8 cellular contexts compared by ENCODE assay signal in genomic region chr17:36849871-36850348, GRCh38.
DNase-seq lines count a peak whose midpoint lies in the region; ATAC-seq and TF ChIP-seq lines count a peak whose summit lies in the region.

No MANE protein-coding gene starts in this region.

- no peaks in the 10 kb centered on the region for H3K9me3 Mint-ChIP-seq in activated CD8-positive, alpha-beta T cell treated with anti-CD3 and anti-CD28 coated beads, Interleukin-2, amount 10 ng/mL, durations not matched to agents 7 days and 5 days (ENCODE audit: insufficient read depth)

- no peaks in the 10 kb centered on the region for H3K9me3 ChIP-seq in HEK293 (ENCODE audit: control insufficient read depth, insufficient read depth, low read depth, low read length)

- no peak overlapping the region for H3K27ac ChIP-seq in HEK293 (ENCODE audit: extremely low read depth, low read depth, low read length)
- no peak overlapping the region for H3K27ac ChIP-seq in dorsolateral prefrontal cortex

- H3K4me1 Mint-ChIP-seq in activated CD8-positive, alpha-beta T cell treated with anti-CD3 and anti-CD28 coated beads, Interleukin-2, amount 10 ng/mL, durations not matched to agents 7 days and 5 days (ENCODE audit: low read depth) = peaks cover 10% of the 10 kb centered on the region

- H3K4me3 ChIP-seq in HEK293 (ENCODE audit: low read depth, low read length) (no peak overlapping the region), kidney epithelial cell (ENCODE audit: low read depth, low read length) (no peak overlapping the region), dorsolateral prefrontal cortex (no peak overlapping the region)

- no peaks in the 10 kb centered on the region for H3K36me3 Mint-ChIP-seq in activated CD8-positive, alpha-beta T cell treated with anti-CD3 and anti-CD28 coated beads, Interleukin-2, amount 10 ng/mL, durations not matched to agents 7 days and 5 days (ENCODE audit: low read depth)

- no peaks in the 10 kb centered on the region for H3K36me3 ChIP-seq in HEK293 (ENCODE audit: control insufficient read depth in 2 of 2, insufficient read depth in 1 of 2, low read length in 2 of 2)
- H3K36me3 ChIP-seq in kidney epithelial cell (ENCODE audit: control insufficient read depth, insufficient read depth, low read length) = no peaks in the 10 kb centered on the region

- peaks cover 20% of the 10 kb centered on the region for H3K27me3 Mint-ChIP-seq in activated CD8-positive, alpha-beta T cell treated with anti-CD3 and anti-CD28 coated beads, Interleukin-2, amount 10 ng/mL, durations not matched to agents 7 days and 5 days (ENCODE audit: low read depth)

- no peak overlapping the region for H3K4me3 Mint-ChIP-seq in activated CD8-positive, alpha-beta T cell treated with anti-CD3 and anti-CD28 coated beads, Interleukin-2, amount 10 ng/mL, durations not matched to agents 7 days and 5 days

- CTCF ChIA-PET in HEK293 (lab: Yijun Ruan, JAX) = interaction anchor here (0.6 to 1.4 kb wide), 8 partner anchors 9 to 846 kb away, joined by 3 to 6 read pairs (median 3); no protein-coding TSS in a partner anchor
- CTCF ChIA-PET in activated CD8-positive, alpha-beta T cell treated with anti-CD3 and anti-CD28 coated beads, Interleukin-2, amount 10 ng/mL, durations not matched to agents 7 days and 5 days (lab: Charles Lee) = no interaction called here

- POLR2A ChIA-PET in HEK293 (lab: Yijun Ruan, JAX) = interaction anchor here (0.6 to 2.6 kb wide), 3 partner anchors 52 to 87 kb away, joined by 3 to 12 read pairs (median 5); partner anchors contain the start of gene LHX1
- POLR2A ChIA-PET in activated CD8-positive, alpha-beta T cell treated with anti-CD3 and anti-CD28 coated beads, Interleukin-2, amount 10 ng/mL, durations not matched to agents 7 days and 5 days (lab: Charles Lee) = no interaction called here

- H3K4me1 ChIP-seq in HEK293 (ENCODE audit: control insufficient read depth, insufficient read depth, low read length) = peaks cover 5% of the 10 kb centered on the region; the same call in 1 of the 2 replicates

- ATAC-seq in activated CD8-positive, alpha-beta T cell treated with anti-CD3 and anti-CD28 coated beads, Interleukin-2, amount 10 ng/mL, durations not matched to agents 7 days and 5 days = no peak
- ATAC-seq in left ventricle myocardium superior = no peak

- H3K27me3 ChIP-seq in kidney epithelial cell (ENCODE audit: control insufficient read depth, insufficient read depth, low read length) (no peaks in the 10 kb centered on the region), dorsolateral prefrontal cortex (peaks cover 0 to 7% (median 0%) of the 10 kb centered on the region in 45 donors)

- peak; percentile 53 for DNase-seq in AG08395 (ENCODE audit: low spot score)
- DNase-seq in activated CD8-positive, alpha-beta T cell treated with anti-CD3 and anti-CD28 coated beads, Interleukin-2, amount 10 ng/mL, durations not matched to agents 7 days and 5 days = peak; percentile 21
- peak; percentile 67 for DNase-seq in kidney epithelial cell (ENCODE audit: low read depth)
- DNase-seq in dorsolateral prefrontal cortex = no peak
- DNase-seq in HuH-7.5 (ENCODE audit: low spot score) = no peak
- no peak for DNase-seq in left ventricle myocardium superior
- DNase-seq in NCI-H510A (lab: John Stamatoyannopoulos, UW) = no peak

- no peak for TF ChIP-seq CTCF in HEK293 (tag by site-specific recombination; IDR thresholded peaks at IDR 0.05)
- peak; percentile 46 for TF ChIP-seq CTCF in kidney epithelial cell (IDR thresholded peaks at IDR 0.05; ENCODE audit: insufficient read depth, low read length, poor library complexity, severe bottlenecking)
- TF ChIP-seq CTCF in dorsolateral prefrontal cortex (IDR thresholded peaks at IDR 0.05 in 54 of 56, conservative IDR thresholded peaks at IDR 0.05 in 2 of 56; ENCODE audit: low read depth in 1 of 56, partially characterized antibody in 56 of 56) = no peak

- intact Hi-C loops in dorsolateral prefrontal cortex (cut with DNase I) (no loop called here), left ventricle myocardium superior (cut with micrococcal nuclease) (no loop called here)

- no peak overlapping the region for H3K27ac Mint-ChIP-seq in activated CD8-positive, alpha-beta T cell treated with anti-CD3 and anti-CD28 coated beads, Interleukin-2, amount 10 ng/mL, durations not matched to agents 7 days and 5 days

TF ChIP-seq in HEK293, 187 proteins besides CTCF, POLR2A, EP300 and RAD21 (continues in another document):
- no peak for TF ChIP-seq ZNF274 (IDR thresholded peaks at IDR 0.05; ENCODE audit: low read length)
- no peak for TF ChIP-seq ZNF274 (tag by site-specific recombination; IDR thresholded peaks at IDR 0.05; ENCODE audit: borderline replicate concordance)
- 0 out of 2 replicates have a peak, but pooled peaks have one; percentile 17 for TF ChIP-seq ZNF629 (tag by site-specific recombination; IDR thresholded peaks at IDR 0.05)
- 0 out of 2 replicates have a peak, but pooled peaks have one; percentile 19 for TF ChIP-seq ZIC2 (tag by site-specific recombination; IDR thresholded peaks at IDR 0.05)
- TF ChIP-seq ZBTB48 (tag by site-specific recombination; IDR thresholded peaks at IDR 0.05) = 0 out of 2 replicates have a peak, but pooled peaks have one; percentile 23
- TF ChIP-seq ZNF530 (tag by site-specific recombination; IDR thresholded peaks at IDR 0.05; ENCODE audit: low read depth) = no peak
- peak; percentile 13; the same call in 1 of the 2 replicates for TF ChIP-seq ZNF654 (tag by site-specific recombination; IDR thresholded peaks at IDR 0.05; ENCODE audit: low read depth)
- peak; percentile 11; the same call in 1 of the 2 replicates for TF ChIP-seq MZF1 (tag by site-specific recombination; IDR thresholded peaks at IDR 0.05; ENCODE audit: borderline replicate concordance)
- no peak for TF ChIP-seq TRIM28 (IDR thresholded peaks at IDR 0.05; ENCODE audit: borderline replicate concordance, low read length)
- TF ChIP-seq ZBTB20 (tag by site-specific recombination; IDR thresholded peaks at IDR 0.05) = peak; percentile 15; the same call in 1 of the 2 replicates
- TF ChIP-seq ZFHX2 (tag by site-specific recombination; conservative IDR thresholded peaks at IDR 0.05) = peak; percentile 63
- TF ChIP-seq, protein P1, sequence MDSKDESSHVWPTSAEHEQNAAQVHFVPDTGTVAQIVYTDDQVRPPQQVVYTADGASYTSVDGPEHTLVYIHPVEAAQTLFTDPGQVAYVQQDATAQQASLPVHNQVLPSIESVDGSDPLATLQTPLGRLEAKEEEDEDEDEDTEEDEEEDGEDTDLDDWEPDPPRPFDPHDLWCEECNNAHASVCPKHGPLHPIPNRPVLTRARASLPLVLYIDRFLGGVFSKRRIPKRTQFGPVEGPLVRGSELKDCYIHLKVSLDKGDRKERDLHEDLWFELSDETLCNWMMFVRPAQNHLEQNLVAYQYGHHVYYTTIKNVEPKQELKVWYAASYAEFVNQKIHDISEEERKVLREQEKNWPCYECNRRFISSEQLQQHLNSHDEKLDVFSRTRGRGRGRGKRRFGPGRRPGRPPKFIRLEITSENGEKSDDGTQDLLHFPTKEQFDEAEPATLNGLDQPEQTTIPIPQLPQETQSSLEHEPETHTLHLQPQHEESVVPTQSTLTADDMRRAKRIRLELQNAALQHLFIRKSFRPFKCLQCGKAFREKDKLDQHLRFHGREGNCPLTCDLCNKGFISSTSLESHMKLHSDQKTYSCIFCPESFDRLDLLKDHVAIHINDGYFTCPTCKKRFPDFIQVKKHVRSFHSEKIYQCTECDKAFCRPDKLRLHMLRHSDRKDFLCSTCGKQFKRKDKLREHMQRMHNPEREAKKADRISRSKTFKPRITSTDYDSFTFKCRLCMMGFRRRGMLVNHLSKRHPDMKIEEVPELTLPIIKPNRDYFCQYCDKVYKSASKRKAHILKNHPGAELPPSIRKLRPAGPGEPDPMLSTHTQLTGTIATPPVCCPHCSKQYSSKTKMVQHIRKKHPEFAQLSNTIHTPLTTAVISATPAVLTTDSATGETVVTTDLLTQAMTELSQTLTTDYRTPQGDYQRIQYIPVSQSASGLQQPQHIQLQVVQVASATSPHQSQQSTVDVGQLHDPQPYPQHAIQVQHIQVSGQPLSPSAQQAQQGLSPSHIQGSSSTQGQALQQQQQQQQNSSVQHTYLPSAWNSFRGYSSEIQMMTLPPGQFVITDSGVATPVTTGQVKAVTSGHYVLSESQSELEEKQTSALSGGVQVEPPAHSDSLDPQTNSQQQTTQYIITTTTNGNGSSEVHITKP (tag by site-specific recombination; IDR thresholded peaks at IDR 0.05) = 0 out of 2 replicates have a peak, but pooled peaks have one; percentile 40
- TF ChIP-seq ZNF341 (tag by site-specific recombination; IDR thresholded peaks at IDR 0.05; ENCODE audit: low read depth) = peak; percentile 81
- peak; percentile 44; the same call in 1 of the 2 replicates for TF ChIP-seq PATZ1 (tag by site-specific recombination; IDR thresholded peaks at IDR 0.05)
- peak; percentile 54; the same call in 1 of the 2 replicates for TF ChIP-seq GLIS2 (tag by site-specific recombination; IDR thresholded peaks at IDR 0.05)
- TF ChIP-seq GLIS1 (tag by site-specific recombination; IDR thresholded peaks at IDR 0.05) = peak; percentile 81
- TF ChIP-seq ZNF16 (tag by site-specific recombination; IDR thresholded peaks at IDR 0.05; ENCODE audit: low read depth) = no peak
- TF ChIP-seq ZNF777 (tag by site-specific recombination; IDR thresholded peaks at IDR 0.05; ENCODE audit: borderline replicate concordance) = no peak
- TF ChIP-seq ZNF600 (tag by site-specific recombination; IDR thresholded peaks at IDR 0.05) = 0 out of 2 replicates have a peak, but pooled peaks have one; percentile 9
- 0 out of 2 replicates have a peak, but pooled peaks have one; percentile 27 for TF ChIP-seq ZNF366 (tag by site-specific recombination; conservative IDR thresholded peaks at IDR 0.05)
- peak; percentile 86 for TF ChIP-seq OSR2 (tag by site-specific recombination; IDR thresholded peaks at IDR 0.05)
- no peak for TF ChIP-seq HOXC10 (CRISPR knock-in tag; IDR thresholded peaks at IDR 0.05)

Comparison
In these comparisons a context has a peak if more than half of its experiments do, and no peak if none do; other contexts are left out.
1. DNase-seq: peak in AG08395 (single experiment), activated CD8-positive, alpha-beta T cell treated with anti-CD3 and anti-CD28 coated beads, Interleukin-2, amount 10 ng/mL, durations not matched to agents 7 days and 5 days (single experiment) and kidney epithelial cell (single experiment); none in dorsolateral prefrontal cortex (0 of 10), HuH-7.5 (single experiment), left ventricle myocardium superior (single experiment) and NCI-H510A (single experiment).